In the genomic region with DNA sequence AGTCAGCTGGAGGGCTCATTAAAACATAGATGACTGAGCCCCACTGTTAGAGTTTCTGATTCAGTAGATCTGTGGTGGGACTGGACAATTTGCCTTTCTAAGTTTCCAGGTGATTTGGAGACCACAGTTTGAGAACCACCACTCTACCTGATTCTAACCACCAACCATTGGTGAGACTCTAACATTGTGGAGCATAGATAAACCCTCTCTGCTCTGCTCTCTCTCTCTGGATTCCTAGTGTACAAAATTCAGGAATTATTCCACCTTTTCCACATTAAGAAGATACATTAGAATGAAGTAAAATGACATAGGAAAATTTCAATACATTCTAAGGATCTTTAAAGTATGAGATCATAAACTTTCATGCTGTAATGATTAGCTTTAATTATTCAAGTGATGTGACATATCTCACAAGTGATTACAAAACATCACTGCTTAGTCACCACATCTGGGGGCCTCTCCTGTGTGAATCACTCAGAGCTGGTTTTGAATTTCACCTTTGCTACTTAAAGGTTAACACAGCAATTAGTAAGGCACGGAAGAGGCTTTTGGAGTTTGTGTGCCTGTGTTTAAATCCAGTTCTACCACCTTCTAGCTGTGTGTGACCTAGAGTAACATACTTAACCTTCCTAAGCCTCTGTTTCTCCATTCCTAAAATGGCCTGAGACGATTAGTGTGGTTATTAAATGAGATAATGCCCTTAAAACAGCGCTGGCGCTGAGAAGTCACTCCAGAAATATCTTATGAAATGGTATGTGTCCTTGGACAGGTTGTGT, we compare ENCODE assay signal across 11 cellular contexts.
DNase-seq lines count a peak whose midpoint lies in the region; ATAC-seq, FAIRE-seq and TF ChIP-seq lines count a peak whose summit lies in the region.
"Had no signal": no experiment of that assay in that cellular context is flagged by ENCODE, and none has a peak within 500 bp of the region (broad histone marks: within the 10 kb centered on the region; RNA-seq: fewer than 3 reads in every experiment).

No MANE protein-coding gene starts in this region.

- CTCF ChIA-PET in A549 (lab: Yijun Ruan, JAX), result interaction anchor here (0.9 kb wide), 1 partner anchor 291 kb away, joined by 4 read pairs; no protein-coding TSS in a partner anchor

- no peak overlapping the region for H3K9ac ChIP-seq in GM23248

- no peak for TF ChIP-seq POLR2A in A549 (IDR thresholded peaks at IDR 0.05; ENCODE audit: low read length)

- POLR2A ChIA-PET in A549 (lab: Yijun Ruan, JAX), result no interaction called here

- H3K9me3 ChIP-seq in A549 (no peaks in the 10 kb centered on the region), GM23248 (ENCODE audit: low read depth) (no peaks in the 10 kb centered on the region), right atrium auricular region (no peaks in the 10 kb centered on the region)
- H3K9me3 ChIP-seq: stomach had no signal

- peak; percentile 60 to 76; a peak in 4 of 5 replicates for TF ChIP-seq EP300 in A549 (IDR thresholded peaks at IDR 0.05)

- H3K9me2 ChIP-seq in GM23248 (ENCODE audit: insufficient read depth), result no peaks in the 10 kb centered on the region

- 27% methylated on average over 4 of the region's 4 CpGs for WGBS in A549 (ENCODE audit: missing lambda C conversion rate)
- WGBS in GM23248 (ENCODE audit: low coverage in 1 of 2, low lambda C conversion rate in 2 of 2, missing lambda C conversion rate in 2 of 2), 2 experiments, result 58 to 61% methylated on average over 4 of the region's 4 CpGs

- no peak for FAIRE-seq in A549 (lab: Jason Lieb, UNC)

- in situ Hi-C loops in GM23248 (cut with MboI), result no loop called here

- H3K4me1 ChIP-seq in A549 (peaks cover 40% of the 10 kb centered on the region), GM23248 (ENCODE audit: insufficient read depth) (peaks cover 24% of the 10 kb centered on the region), right atrium auricular region (no peaks in the 10 kb centered on the region)
- H3K4me1 ChIP-seq: stomach had no signal

- H2AFZ ChIP-seq in GM23248, result no peak overlapping the region

- H3K36me3 ChIP-seq in GM23248 (ENCODE audit: low read depth) (no peaks in the 10 kb centered on the region), right atrium auricular region (no peaks in the 10 kb centered on the region)
- H3K36me3 ChIP-seq: stomach had no signal

- DNase-seq in A549 (ENCODE audit: low read depth in 1 of 2, low spot score in 1 of 2), result peak; percentile 48 to 75
- peak; percentile 91 for DNase-seq in GM23248
- DNase-seq in RPMI7951 (ENCODE audit: low read depth), result peak; percentile 89
- DNase-seq in fibroblast of villous mesenchyme (ENCODE audit: low read depth), result peak; percentile 72
- DNase-seq in right atrium auricular region (ENCODE audit: low spot score), result no peak
- no peak for DNase-seq in NCI-H1092 (lab: John Stamatoyannopoulos, UW)
- DNase-seq: activated effector memory CD4-positive, alpha-beta T cell treated with anti-CD3 and anti-CD28 coated beads, Interleukin-2, amount 50 U/mL, for 16 hours; effector CD4-positive, alpha-beta T cell; stomach had no signal

- H3K4me2 ChIP-seq in A549, result peak overlapping the region; percentile 80
- H3K4me2 ChIP-seq in GM23248 (ENCODE audit: unreplicated experiment), result peak overlapping the region; percentile 71

- H4K20me1 ChIP-seq in GM23248 (ENCODE audit: insufficient read depth), result no peaks in the 10 kb centered on the region

- H3K27ac ChIP-seq in A549 (peak overlapping the region; percentile 76 to 82), GM23248 (no peak overlapping the region), right atrium auricular region (no peak overlapping the region)
- H3K27ac ChIP-seq: stomach had no signal

- TF ChIP-seq RAD21 in A549 (conservative IDR thresholded peaks at IDR 0.05 in 1 of 2, IDR thresholded peaks at IDR 0.05 in 1 of 2), result no peak; a peak in 1 of 5 replicates

- H3F3A ChIP-seq in GM23248 (ENCODE audit: insufficient read depth), result 0 out of 2 replicates have a peak, but pooled peaks cover 12% of the 10 kb centered on the region

- no peak overlapping the region for H3K4me3 ChIP-seq in A549
- H3K4me3 ChIP-seq in GM23248, result no peak overlapping the region
- H3K4me3 ChIP-seq in fibroblast of villous mesenchyme (ENCODE audit: low read depth, low read length), result no peak overlapping the region
- H3K4me3 ChIP-seq in right atrium auricular region, result no peak overlapping the region
- H3K4me3 ChIP-seq: stomach had no signal

- no peaks in the 10 kb centered on the region for H3K79me2 ChIP-seq in GM23248 (ENCODE audit: insufficient read depth)

- no peaks in the 10 kb centered on the region for H3K27me3 ChIP-seq in GM23248 (replicated peaks; ENCODE audit: insufficient read depth)
- no peaks in the 10 kb centered on the region for H3K27me3 ChIP-seq in right atrium auricular region
- H3K27me3 ChIP-seq: stomach had no signal

- TF ChIP-seq CTCF in A549 (IDR thresholded peaks at IDR 0.05), result no peak
- no peak for TF ChIP-seq CTCF in fibroblast of villous mesenchyme (IDR thresholded peaks at IDR 0.05; ENCODE audit: insufficient read depth, low read depth, low read length)
- TF ChIP-seq CTCF in right atrium auricular region (IDR thresholded peaks at IDR 0.05), result no peak

- peak; percentile 85 to 94 for ATAC-seq in A549
- ATAC-seq in GM21360 (IDR thresholded peaks at IDR 0.05; ENCODE audit: unreplicated experiment), result no peak
- no peak for ATAC-seq in HG02852 (IDR thresholded peaks at IDR 0.05; ENCODE audit: unreplicated experiment)

TF ChIP-seq in A549, 52 proteins besides CTCF, POLR2A, EP300 and RAD21 (continues in another document):
- TF ChIP-seq CHD4 (IDR thresholded peaks at IDR 0.05; ENCODE audit: borderline replicate concordance), result no peak
- peak; percentile 65; the same call in 1 of the 2 replicates for TF ChIP-seq GATA3 (IDR thresholded peaks at IDR 0.05; ENCODE audit: borderline replicate concordance)
- TF ChIP-seq MAZ (IDR thresholded peaks at IDR 0.05; ENCODE audit: borderline replicate concordance, low read depth, low read length), result no peak
- TF ChIP-seq KDM5A (IDR thresholded peaks at IDR 0.05), result no peak
- TF ChIP-seq NFE2L2 (conservative IDR thresholded peaks at IDR 0.05; ENCODE audit: low read length), result no peak
- TF ChIP-seq KDM1A (IDR thresholded peaks at IDR 0.05; ENCODE audit: low read depth), result no peak
- TF ChIP-seq JUNB (IDR thresholded peaks at IDR 0.05), result peak; percentile 90
- TF ChIP-seq NR3C1 (IDR thresholded peaks at IDR 0.05), result no peak
- TF ChIP-seq MAFK (IDR thresholded peaks at IDR 0.05; ENCODE audit: partially characterized antibody), result no peak
- TF ChIP-seq, protein P1, sequence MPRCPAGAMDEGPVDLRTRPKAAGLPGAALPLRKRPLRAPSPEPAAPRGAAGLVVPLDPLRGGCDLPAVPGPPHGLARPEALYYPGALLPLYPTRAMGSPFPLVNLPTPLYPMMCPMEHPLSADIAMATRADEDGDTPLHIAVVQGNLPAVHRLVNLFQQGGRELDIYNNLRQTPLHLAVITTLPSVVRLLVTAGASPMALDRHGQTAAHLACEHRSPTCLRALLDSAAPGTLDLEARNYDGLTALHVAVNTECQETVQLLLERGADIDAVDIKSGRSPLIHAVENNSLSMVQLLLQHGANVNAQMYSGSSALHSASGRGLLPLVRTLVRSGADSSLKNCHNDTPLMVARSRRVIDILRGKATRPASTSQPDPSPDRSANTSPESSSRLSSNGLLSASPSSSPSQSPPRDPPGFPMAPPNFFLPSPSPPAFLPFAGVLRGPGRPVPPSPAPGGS (IDR thresholded peaks at IDR 0.05), result no peak
- TF ChIP-seq SMC3 (IDR thresholded peaks at IDR 0.05), result 0 out of 3 replicates have a peak, but pooled peaks have one; percentile 20
- TF ChIP-seq CEBPB (IDR thresholded peaks at IDR 0.05), result peak; percentile 74 to 91
- TF ChIP-seq FOSL2 (IDR thresholded peaks at IDR 0.05), result peak; percentile 87
- peak; percentile 92 for TF ChIP-seq FOSL2 (CRISPR knock-in tag; IDR thresholded peaks at IDR 0.05)
- no peak for TF ChIP-seq CHD2 (IDR thresholded peaks at IDR 0.05; ENCODE audit: low read length, partially characterized antibody)
- no peak for TF ChIP-seq HOXB5 (CRISPR knock-in tag; IDR thresholded peaks at IDR 0.05)
- TF ChIP-seq, protein P2, sequence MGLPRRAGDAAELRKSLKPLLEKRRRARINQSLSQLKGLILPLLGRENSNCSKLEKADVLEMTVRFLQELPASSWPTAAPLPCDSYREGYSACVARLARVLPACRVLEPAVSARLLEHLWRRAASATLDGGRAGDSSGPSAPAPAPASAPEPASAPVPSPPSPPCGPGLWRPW (IDR thresholded peaks at IDR 0.05), result no peak; the same call in 1 of the 2 replicates
- no peak for TF ChIP-seq TFCP2L1 (CRISPR knock-in tag; IDR thresholded peaks at IDR 0.05)
- TF ChIP-seq RARB (CRISPR knock-in tag; IDR thresholded peaks at IDR 0.05), result no peak
- no peak for TF ChIP-seq POLR2AphosphoS2 (conservative IDR thresholded peaks at IDR 0.05; ENCODE audit: low read length)
- TF ChIP-seq, protein P3, sequence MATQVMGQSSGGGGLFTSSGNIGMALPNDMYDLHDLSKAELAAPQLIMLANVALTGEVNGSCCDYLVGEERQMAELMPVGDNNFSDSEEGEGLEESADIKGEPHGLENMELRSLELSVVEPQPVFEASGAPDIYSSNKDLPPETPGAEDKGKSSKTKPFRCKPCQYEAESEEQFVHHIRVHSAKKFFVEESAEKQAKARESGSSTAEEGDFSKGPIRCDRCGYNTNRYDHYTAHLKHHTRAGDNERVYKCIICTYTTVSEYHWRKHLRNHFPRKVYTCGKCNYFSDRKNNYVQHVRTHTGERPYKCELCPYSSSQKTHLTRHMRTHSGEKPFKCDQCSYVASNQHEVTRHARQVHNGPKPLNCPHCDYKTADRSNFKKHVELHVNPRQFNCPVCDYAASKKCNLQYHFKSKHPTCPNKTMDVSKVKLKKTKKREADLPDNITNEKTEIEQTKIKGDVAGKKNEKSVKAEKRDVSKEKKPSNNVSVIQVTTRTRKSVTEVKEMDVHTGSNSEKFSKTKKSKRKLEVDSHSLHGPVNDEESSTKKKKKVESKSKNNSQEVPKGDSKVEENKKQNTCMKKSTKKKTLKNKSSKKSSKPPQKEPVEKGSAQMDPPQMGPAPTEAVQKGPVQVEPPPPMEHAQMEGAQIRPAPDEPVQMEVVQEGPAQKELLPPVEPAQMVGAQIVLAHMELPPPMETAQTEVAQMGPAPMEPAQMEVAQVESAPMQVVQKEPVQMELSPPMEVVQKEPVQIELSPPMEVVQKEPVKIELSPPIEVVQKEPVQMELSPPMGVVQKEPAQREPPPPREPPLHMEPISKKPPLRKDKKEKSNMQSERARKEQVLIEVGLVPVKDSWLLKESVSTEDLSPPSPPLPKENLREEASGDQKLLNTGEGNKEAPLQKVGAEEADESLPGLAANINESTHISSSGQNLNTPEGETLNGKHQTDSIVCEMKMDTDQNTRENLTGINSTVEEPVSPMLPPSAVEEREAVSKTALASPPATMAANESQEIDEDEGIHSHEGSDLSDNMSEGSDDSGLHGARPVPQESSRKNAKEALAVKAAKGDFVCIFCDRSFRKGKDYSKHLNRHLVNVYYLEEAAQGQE (IDR thresholded peaks at IDR 0.05), result no peak
- peak; percentile 66 to 69; a peak in 3 of 5 replicates for TF ChIP-seq JUN (IDR thresholded peaks at IDR 0.05)
- no peak for TF ChIP-seq BHLHE40 (IDR thresholded peaks at IDR 0.05; ENCODE audit: low read depth, low read length)
- no peak for TF ChIP-seq ZSCAN20 (CRISPR knock-in tag; IDR thresholded peaks at IDR 0.05)

Comparison
In these comparisons a context has a peak if more than half of its experiments do, and no peak if none do; other contexts are left out.
1. ATAC-seq: peak in A549 (2 of 2); none in GM21360 (single experiment) and HG02852 (single experiment).
2. DNase-seq: peak in A549 (2 of 2), GM23248 (single experiment), RPMI7951 (single experiment) and fibroblast of villous mesenchyme (single experiment); none in right atrium auricular region (single experiment) and NCI-H1092 (single experiment).
3. H3K27ac ChIP-seq: peak in A549 (2 of 2); none in GM23248 (single experiment) and right atrium auricular region (0 of 2).